In the genomic region with DNA sequence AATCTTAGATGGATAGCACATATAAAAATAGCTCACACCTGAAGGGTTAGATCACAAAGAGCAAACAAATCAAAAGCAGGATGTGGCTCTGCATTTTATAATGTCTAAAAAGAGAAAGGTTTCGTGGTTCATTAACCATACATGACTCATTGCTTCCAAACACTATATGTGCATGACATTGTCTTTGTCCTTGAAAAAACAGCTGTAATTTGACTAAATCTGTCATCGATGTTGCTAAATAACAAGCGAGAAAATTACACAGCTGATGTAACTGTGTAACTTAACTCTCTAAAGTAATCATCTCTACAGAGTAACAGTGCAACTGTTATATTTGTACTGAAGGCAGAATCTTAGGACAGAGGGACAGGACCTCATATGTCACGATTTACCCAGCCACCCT, we compare ENCODE assay signal across 7 cellular contexts.
A peak's percentile ranks its signal among the peaks of the same experiment; 100 is the strongest.
DNase-seq lines count a peak whose midpoint lies in the region; ATAC-seq and TF ChIP-seq lines count a peak whose summit lies in the region.

No MANE protein-coding gene starts in this region.

- H3K27ac Mint-ChIP-seq in osteocyte (ENCODE audit: unreplicated experiment) (peak overlapping the region; percentile 68), natural killer cell (no peak overlapping the region)
- H3K27ac Mint-ChIP-seq in activated naive CD8-positive, alpha-beta T cell treated with anti-CD3 and anti-CD28 coated beads for 36 hours: no peak overlapping the region

- H3K36me3 ChIP-seq in WERI-Rb-1: no peaks in the 10 kb centered on the region

- H3K27me3 Mint-ChIP-seq in osteocyte (ENCODE audit: unreplicated experiment) (no peaks in the 10 kb centered on the region), natural killer cell (ENCODE audit: low read depth in 2 of 2) (no peaks in the 10 kb centered on the region)
- H3K27me3 Mint-ChIP-seq in activated naive CD8-positive, alpha-beta T cell treated with anti-CD3 and anti-CD28 coated beads for 36 hours: no peaks in the 10 kb centered on the region

- ATAC-seq in GM19372 (IDR thresholded peaks at IDR 0.05; ENCODE audit: low read depth, unreplicated experiment) (peak; percentile 50), natural killer cell (no peak)

- no peak overlapping the region for H3K27ac ChIP-seq in WERI-Rb-1

- peaks cover 11% of the 10 kb centered on the region for H3K9me3 Mint-ChIP-seq in osteocyte (ENCODE audit: unreplicated experiment)
- H3K9me3 Mint-ChIP-seq in natural killer cell: peaks cover 15 to 18% of the 10 kb centered on the region in 2 donors
- H3K9me3 Mint-ChIP-seq in activated naive CD8-positive, alpha-beta T cell treated with anti-CD3 and anti-CD28 coated beads for 36 hours: peaks cover 4% of the 10 kb centered on the region

- no peaks in the 10 kb centered on the region for H3K9me3 ChIP-seq in WERI-Rb-1 (ENCODE audit: severe bottlenecking)

- DNase-seq in M059J (ENCODE audit: low read depth): peak; percentile 73
- DNase-seq in SW480 (ENCODE audit: low spot score): peak; percentile 15
- DNase-seq in osteocyte (ENCODE audit: extremely low spot score, unreplicated experiment): no peak
- DNase-seq in natural killer cell: no peak
- no peak for DNase-seq in activated naive CD8-positive, alpha-beta T cell treated with anti-CD3 and anti-CD28 coated beads for 36 hours
- no peak for DNase-seq in WERI-Rb-1

- no peak overlapping the region for H3K4me3 ChIP-seq in WERI-Rb-1 (ENCODE audit: low read depth, low read length)

- H3K4me3 Mint-ChIP-seq in osteocyte (ENCODE audit: unreplicated experiment) (no peak overlapping the region), natural killer cell (no peak overlapping the region)
- no peak overlapping the region for H3K4me3 Mint-ChIP-seq in activated naive CD8-positive, alpha-beta T cell treated with anti-CD3 and anti-CD28 coated beads for 36 hours

- intact Hi-C loops in natural killer cell (cut with micrococcal nuclease): no loop called here

- H3K4me1 Mint-ChIP-seq in osteocyte (ENCODE audit: unreplicated experiment) (peaks cover 29% of the 10 kb centered on the region), natural killer cell (no peaks in the 10 kb centered on the region)
- H3K4me1 Mint-ChIP-seq in activated naive CD8-positive, alpha-beta T cell treated with anti-CD3 and anti-CD28 coated beads for 36 hours: no peaks in the 10 kb centered on the region

- TF ChIP-seq CTCF in osteocyte (IDR thresholded peaks at IDR 0.05) (no peak), natural killer cell (IDR thresholded peaks at IDR 0.05) (no peak), WERI-Rb-1 (IDR thresholded peaks at IDR 0.05; ENCODE audit: low read depth, low read length) (no peak)

- no peaks in the 10 kb centered on the region for H3K27me3 ChIP-seq in WERI-Rb-1 (ENCODE audit: insufficient read depth, low read depth, severe bottlenecking)

- H3K36me3 Mint-ChIP-seq in osteocyte (ENCODE audit: unreplicated experiment): peaks cover 3% of the 10 kb centered on the region
- no peaks in the 10 kb centered on the region for H3K36me3 Mint-ChIP-seq in natural killer cell
- H3K36me3 Mint-ChIP-seq in activated naive CD8-positive, alpha-beta T cell treated with anti-CD3 and anti-CD28 coated beads for 36 hours: no peaks in the 10 kb centered on the region

Comparison
In these comparisons a context has a peak if more than half of its experiments do, and no peak if none do; other contexts are left out.
1. DNase-seq: peak in M059J (single experiment) and SW480 (single experiment); none in osteocyte (single experiment), natural killer cell (single experiment), activated naive CD8-positive, alpha-beta T cell treated with anti-CD3 and anti-CD28 coated beads for 36 hours (single experiment) and WERI-Rb-1 (single experiment).